25 cellular contexts compared by ENCODE assay signal in the genomic region with DNA sequence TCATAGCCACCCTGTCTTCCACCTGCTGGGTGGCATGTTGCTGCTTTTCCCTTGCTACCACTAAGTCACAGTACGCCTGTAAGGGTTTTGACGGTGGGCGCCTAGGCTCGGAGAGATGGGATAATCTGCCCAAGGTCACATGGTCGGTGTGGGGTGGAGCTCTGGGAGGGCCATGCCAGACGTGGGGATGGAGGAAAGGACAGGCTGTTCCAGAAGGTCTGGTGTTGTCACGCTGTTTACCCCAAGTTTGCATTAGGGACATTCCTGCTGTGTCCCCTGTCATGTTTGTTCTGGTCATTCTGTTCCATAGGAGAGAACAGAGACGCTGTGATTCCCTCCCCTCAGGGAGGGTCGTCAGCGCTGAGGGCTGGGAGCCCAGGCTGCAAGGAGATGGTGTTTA. TPM values are rescaled to one million over a fixed set of nuclear protein-coding genes. Genes with fewer than 3 reads are reported as not detected.
DNase-seq lines count a peak whose midpoint lies in the region; ATAC-seq, FAIRE-seq and TF ChIP-seq lines count a peak whose summit lies in the region.
"Had no signal": no experiment of that assay in that cellular context is flagged by ENCODE, and none has a peak within 500 bp of the region (broad histone marks: within the 10 kb centered on the region; RNA-seq: fewer than 3 reads in every experiment).

No MANE protein-coding gene starts in this region.

- H2BK20ac ChIP-seq in H1 (ENCODE audit: low read length) = no peak overlapping the region

- in situ Hi-C loops in gastrocnemius medialis (cut with MboI; ENCODE audit: low sequenced_read_pairs in 4 of 4) = loop anchor here in 1 of 4 donors (25.0 kb wide), 1 partner anchor 557 kb away; no protein-coding TSS in a partner anchor

- H3K14ac ChIP-seq in H1 (ENCODE audit: insufficient read length) = no peak overlapping the region

- no peak overlapping the region for H3K23ac ChIP-seq in H1 (ENCODE audit: insufficient read length)

- no peak overlapping the region for H2BK12ac ChIP-seq in H1 (ENCODE audit: low read depth, low read length)

- TF ChIP-seq CTCF in HEK293 (tag by site-specific recombination; IDR thresholded peaks at IDR 0.05) (no peak), H1 (IDR thresholded peaks at IDR 0.05; ENCODE audit: control extremely low read depth in 1 of 3, insufficient read depth in 1 of 3, low read depth in 1 of 3, low read length in 3 of 3) (no peak), lower lobe of right lung (IDR thresholded peaks at IDR 0.05) (no peak), gastrocnemius medialis (IDR thresholded peaks at IDR 0.05 in 4 of 5, conservative IDR thresholded peaks at IDR 0.05 in 1 of 5) (no peak)

- POLR2A ChIA-PET in HEK293 (lab: Yijun Ruan, JAX) (no interaction called here), H1 (lab: Charles Lee; ENCODE audit: partially characterized antibody) (no interaction called here)

- peaks cover 0 to 6% (median 0%) of the 10 kb centered on the region in 4 experiments; a peak in 3 of 7 replicates for H3K27me3 ChIP-seq in H1 (replicated peaks in 1 of 4; ENCODE audit: control insufficient read depth in 3 of 4, extremely low read depth in 1 of 4, insufficient read depth in 3 of 4, low read length in 3 of 4)
- no peaks in the 10 kb centered on the region for H3K27me3 ChIP-seq in lower lobe of right lung (ENCODE audit: low read depth)
- no peaks in the 10 kb centered on the region for H3K27me3 ChIP-seq in gastrocnemius medialis
- H3K27me3 ChIP-seq: body of pancreas, SJSA1, upper lobe of left lung had no signal

- H2BK5ac ChIP-seq in H1 (ENCODE audit: low read depth, low read length) = no peak overlapping the region

- H3K27ac ChIP-seq in HEK293 (ENCODE audit: extremely low read depth, low read depth, low read length) = no peak overlapping the region
- no peak overlapping the region for H3K27ac ChIP-seq in H1 (ENCODE audit: low read depth, low read length)
- H3K27ac ChIP-seq in lower lobe of right lung = no peak overlapping the region
- peak overlapping the region; percentile 98 to 100 (median 100) for H3K27ac ChIP-seq in gastrocnemius medialis
- H3K27ac ChIP-seq: SJSA1 had no signal

- no peaks in the 10 kb centered on the region for H4K20me1 ChIP-seq in H1 (replicated peaks in 1 of 2; ENCODE audit: control insufficient read depth in 1 of 2, insufficient read depth in 2 of 2, low read length in 2 of 2)

- no peak overlapping the region for H3K9ac ChIP-seq in H1 (replicated peaks in 1 of 4; ENCODE audit: extremely low read depth in 1 of 4, low read depth in 3 of 4, low read length in 3 of 4)

- no peak overlapping the region for H3K4me2 ChIP-seq in H1 (ENCODE audit: insufficient read depth in 1 of 2, low read depth in 2 of 2, low read length in 2 of 2)

- H4K5ac ChIP-seq in H1 (ENCODE audit: insufficient read length, low read depth, low read length) = no peak overlapping the region

- no peak for DNase-seq in H1 (ENCODE audit: low read depth in 1 of 2, low spot score in 2 of 2)
- DNase-seq in lower lobe of right lung = peak; percentile 32
- DNase-seq in gastrocnemius medialis = peak; percentile 88 to 90
- no peak for DNase-seq in NCI-H2227 treated with DMSO at 0.1 percent for 48 hours (lab: John Stamatoyannopoulos, UW)
- no peak for DNase-seq in head of caudate nucleus
- no peak for DNase-seq in retina
- DNase-seq: activated CD4-positive, alpha-beta T cell treated with anti-CD3 and anti-CD28 coated beads for 1 hour; effector CD8-positive, alpha-beta T cell; erythroblast; foreskin melanocyte; GF-D8; islet precursor cell; NCI-H2081 treated with DMSO at 0.1 percent for 48 hours; stimulated activated naive CD8-positive, alpha-beta T cell treated with anti-CD3 and anti-CD28 coated beads, Interleukin-15, amount 100 ng/mL, for 72 hours; T-cell; upper lobe of left lung had no signal

- no peaks in the 10 kb centered on the region for H3K79me1 ChIP-seq in H1 (ENCODE audit: low read depth, low read length)

- TF ChIP-seq EP300 in H1 (IDR thresholded peaks at IDR 0.05; ENCODE audit: borderline replicate concordance in 1 of 2, low read depth in 2 of 2, low read length in 2 of 2) = no peak

- intact Hi-C loops in lower lobe of right lung (cut with DNase I) = no loop called here
- intact Hi-C loops in gastrocnemius medialis (cut with DNase I; ENCODE audit: low total_unique reads) = loop anchor here (1.0 kb wide), 1 partner anchor 20 kb away; no protein-coding TSS in a partner anchor
- intact Hi-C loops in head of caudate nucleus (cut with DNase I) = no loop called here

- no peak for ATAC-seq in lower lobe of right lung
- ATAC-seq in gastrocnemius medialis = peak; percentile 28 to 45
- no peak for ATAC-seq in GM21717 (IDR thresholded peaks at IDR 0.05; ENCODE audit: unreplicated experiment)
- ATAC-seq: body of pancreas; stimulated activated naive CD8-positive, alpha-beta T cell treated with anti-CD3 and anti-CD28 coated beads, Interleukin-15, amount 100 ng/mL, for 72 hours; T-cell had no signal

- H3K4me3 ChIP-seq in HEK293 (ENCODE audit: low read depth, low read length) = no peak overlapping the region
- H3K4me3 ChIP-seq in H1 (ENCODE audit: extremely low read depth in 1 of 4, insufficient read depth in 2 of 4, low read depth in 3 of 4, low read length in 4 of 4) = no peak overlapping the region
- H3K4me3 ChIP-seq in lower lobe of right lung = no peak overlapping the region
- H3K4me3 ChIP-seq in gastrocnemius medialis = peak overlapping the region in 2 of 4 donors; percentile 14 to 23
- H3K4me3 ChIP-seq: body of pancreas, lung, SJSA1, upper lobe of left lung had no signal

- no peak overlapping the region for H3K4ac ChIP-seq in H1 (replicated peaks; ENCODE audit: insufficient read length, low read depth, low read length)

- H3K18ac ChIP-seq in H1 (ENCODE audit: extremely low read depth, low read length) = no peak overlapping the region

- H3K36me3 ChIP-seq in HEK293 (ENCODE audit: control insufficient read depth in 2 of 2, insufficient read depth in 1 of 2, low read length in 2 of 2) (no peaks in the 10 kb centered on the region), H1 (ENCODE audit: control insufficient read depth in 2 of 4, insufficient read depth in 4 of 4, low read length in 3 of 4) (no peaks in the 10 kb centered on the region), lower lobe of right lung (peaks cover 7% of the 10 kb centered on the region), gastrocnemius medialis (peaks cover 10 to 43% of the 10 kb centered on the region in 2 donors)

- H3K4me1 ChIP-seq in HEK293 (ENCODE audit: control insufficient read depth, insufficient read depth, low read length) (no peaks in the 10 kb centered on the region), H1 (replicated peaks in 1 of 4; ENCODE audit: control insufficient read depth in 3 of 4, insufficient read depth in 4 of 4, low read length in 3 of 4) (peaks cover 0 to 2% (median under 1%) of the 10 kb centered on the region in 4 experiments; a peak in 5 of 7 replicates), lower lobe of right lung (no peaks in the 10 kb centered on the region), gastrocnemius medialis (peaks cover 76 to 84% of the 10 kb centered on the region in 2 donors)
- H3K4me1 ChIP-seq: SJSA1 had no signal

- CTCF ChIA-PET in HEK293 (lab: Yijun Ruan, JAX) = interaction anchor here (1.2 to 4.2 kb wide), 3 partner anchors 13 to 49 kb away, joined by 3 to 27 read pairs (median 6); no protein-coding TSS in a partner anchor
- CTCF ChIA-PET in H1 (lab: Charles Lee; ENCODE audit: partially characterized antibody) = interaction anchor here (1.1 to 2.6 kb wide), 3 partner anchors 15 to 141 kb away, joined by 3 to 10 read pairs (median 3); no protein-coding TSS in a partner anchor

- H4K91ac ChIP-seq in H1 (replicated peaks; ENCODE audit: insufficient read length, low read length) = peak overlapping the region; percentile 23

- 87% methylated on average over 10 of the region's 10 CpGs; no CpG with 5 or more reads in 1 of the 2 experiments for WGBS in H1 (ENCODE audit: extremely low coverage in 1 of 2, insufficient coverage in 1 of 2, insufficient read length in 1 of 2, insufficient replicate concordance in 2 of 2, low coverage in 1 of 2, low lambda C conversion rate in 2 of 2, missing lambda C conversion rate in 1 of 2), 2 experiments

- no peaks in the 10 kb centered on the region for H3K9me3 ChIP-seq in HEK293 (ENCODE audit: control insufficient read depth, insufficient read depth, low read depth, low read length)
- no peaks in the 10 kb centered on the region; a peak in 1 of 4 replicates for H3K9me3 ChIP-seq in H1 (ENCODE audit: insufficient read depth in 2 of 2, low read depth in 1 of 2, low read length in 1 of 2)
- H3K9me3 ChIP-seq in lower lobe of right lung = no peaks in the 10 kb centered on the region
- H3K9me3 ChIP-seq in gastrocnemius medialis = no peaks in the 10 kb centered on the region
- H3K9me3 ChIP-seq: body of pancreas, SJSA1, upper lobe of left lung had no signal

- no peak for FAIRE-seq in H1 (lab: Jason Lieb, UNC)
- FAIRE-seq: GM18507, TTC549 had no signal

- no peak overlapping the region for H2AFZ ChIP-seq in H1 (ENCODE audit: low read length)

- TF ChIP-seq POLR2A in H1 (IDR thresholded peaks at IDR 0.05; ENCODE audit: control extremely low read depth in 1 of 2, low read depth in 2 of 2, low read length in 2 of 2) (no peak), gastrocnemius medialis (IDR thresholded peaks at IDR 0.05) (peak; percentile 8 to 47)

- no peak overlapping the region for H2AK5ac ChIP-seq in H1 (ENCODE audit: low read depth, low read length)

- no peak overlapping the region for H3K56ac ChIP-seq in H1 (replicated peaks; ENCODE audit: insufficient read length, low read depth, low read length)

- H2BK15ac ChIP-seq in H1 (ENCODE audit: low read length) = peak overlapping the region; percentile 75; the same call in 1 of the 2 replicates

- TF ChIP-seq RAD21 in H1 (IDR thresholded peaks at IDR 0.05 in 1 of 2, conservative IDR thresholded peaks at IDR 0.05 in 1 of 2; ENCODE audit: low read depth in 2 of 2, low read length in 2 of 2) = no peak

- H3K79me2 ChIP-seq in H1 (ENCODE audit: control insufficient read depth in 1 of 2, insufficient read depth in 2 of 2, low read length in 2 of 2) = no peaks in the 10 kb centered on the region

- no peak overlapping the region for H2BK120ac ChIP-seq in H1 (replicated peaks; ENCODE audit: low read depth, low read length)

- H3K23me2 ChIP-seq in H1 (ENCODE audit: low read depth, low read length) = no peaks in the 10 kb centered on the region

- no peak overlapping the region; the same call in 1 of the 2 replicates for H4K8ac ChIP-seq in H1 (ENCODE audit: extremely low read depth, insufficient read depth, low read length)

RNA-seq across cellular contexts. Expression of gene IP6K3, which starts 16.1 kb away (rescaled TPM):
- 0.22 and 0.23 TPM in 2 replicates for total RNA-seq in H1 (2021; fragmentation: NEBNext Ultra II Directional; extraction: Animal tissue kit (Norgen Biotek cat#: 25700))
- polyA plus RNA-seq in H1 (2011; rRNA removed) = 0.73 and 0.93 TPM in 2 replicates
- polyA plus RNA-seq in H1 (2011; cell fraction: cytosol; rRNA removed) = 0.72 TPM
- polyA plus RNA-seq in H1 (2011; cell fraction: nucleus; rRNA removed) = 0.80 TPM
- 0.25 to 0.81 TPM (median 0.46 TPM) in 4 replicates for polyA plus RNA-seq in H1 (2012, experiment 1 of 2)
- polyA plus RNA-seq in H1 (2012, experiment 2 of 2) = 0.26 TPM
- 0.14 TPM for polyA plus RNA-seq in H1 (2013, experiment 1 of 2)
- polyA plus RNA-seq in H1 (2013, experiment 2 of 2) = 0.13 TPM
- polyA minus RNA-seq in H1 (2011; rRNA and poly(A)+ RNA removed) = 0.66 and 0.69 TPM in 2 replicates
- polyA minus RNA-seq in H1 (2011; cell fraction: cytosol; rRNA and poly(A)+ RNA removed) = not detected
- polyA minus RNA-seq in H1 (2011; cell fraction: nucleus; rRNA and poly(A)+ RNA removed) = 1.00 TPM
- total RNA-seq in lower lobe of right lung (3.5 TPM), gastrocnemius medialis (100 to 1,000 TPM; 287 to 570 (median 348) TPM)
- total RNA-seq: body of pancreas, M059J, NCI-H460, T-cell had no signal

RNA-seq across cellular contexts. Expression of gene UQCC2, which starts 19.1 kb away (rescaled TPM):
- total RNA-seq in H1 (2021; fragmentation: NEBNext Ultra II Directional; extraction: Animal tissue kit (Norgen Biotek cat#: 25700)) = 104 and 107 TPM in 2 replicates
- polyA plus RNA-seq in H1 (2011; rRNA removed) = 44.1 and 52.1 TPM in 2 replicates
- 57.4 TPM for polyA plus RNA-seq in H1 (2011; cell fraction: cytosol; rRNA removed)
- 62.0 TPM for polyA plus RNA-seq in H1 (2011; cell fraction: nucleus; rRNA removed)
- 117 to 214 TPM (median 170 TPM) in 4 replicates for polyA plus RNA-seq in H1 (2012, experiment 1 of 2)
- 56.3 TPM for polyA plus RNA-seq in H1 (2012, experiment 2 of 2)
- polyA plus RNA-seq in H1 (2013, experiment 1 of 2) = 88.8 TPM
- polyA plus RNA-seq in H1 (2013, experiment 2 of 2) = 97.1 TPM
- polyA minus RNA-seq in H1 (2011; rRNA and poly(A)+ RNA removed) = 13.7 and 13.9 TPM in 2 replicates
- polyA minus RNA-seq in H1 (2011; cell fraction: cytosol; rRNA and poly(A)+ RNA removed) = 12.4 TPM
- polyA minus RNA-seq in H1 (2011; cell fraction: nucleus; rRNA and poly(A)+ RNA removed) = 21.4 TPM
- total RNA-seq in lower lobe of right lung (39.6 TPM), gastrocnemius medialis (100 to 1,000 TPM in 1 of 4 donors, 10 to 100 TPM in 3; 50.7 to 101 (median 63.5) TPM)

RNA-seq across cellular contexts. Expression of gene LEMD2, which starts 58.3 kb away (rescaled TPM):
- 54.1 and 57.3 TPM in 2 replicates for total RNA-seq in H1 (2021; fragmentation: NEBNext Ultra II Directional; extraction: Animal tissue kit (Norgen Biotek cat#: 25700))
- 32.7 and 54.9 TPM in 2 replicates for polyA plus RNA-seq in H1 (2011; rRNA removed)
- polyA plus RNA-seq in H1 (2011; cell fraction: cytosol; rRNA removed) = 58.9 TPM
- polyA plus RNA-seq in H1 (2011; cell fraction: nucleus; rRNA removed) = 127 TPM
- polyA plus RNA-seq in H1 (2012, experiment 1 of 2) = 58.7 to 71.6 TPM (median 62.9 TPM) in 4 replicates
- polyA plus RNA-seq in H1 (2012, experiment 2 of 2) = 48.3 TPM
- 44.0 TPM for polyA plus RNA-seq in H1 (2013, experiment 1 of 2)
- polyA plus RNA-seq in H1 (2013, experiment 2 of 2) = 48.2 TPM
- polyA minus RNA-seq in H1 (2011; rRNA and poly(A)+ RNA removed) = 47.6 and 60.5 TPM in 2 replicates
- polyA minus RNA-seq in H1 (2011; cell fraction: cytosol; rRNA and poly(A)+ RNA removed) = 36.8 TPM
- 82.4 TPM for polyA minus RNA-seq in H1 (2011; cell fraction: nucleus; rRNA and poly(A)+ RNA removed)
- total RNA-seq in lower lobe of right lung (53.6 TPM), gastrocnemius medialis (10 to 100 TPM; 34.1 to 39.1 (median 38.1) TPM)

Comparison
In these comparisons a context has a peak if more than half of its experiments do, and no peak if none do; other contexts are left out.
1. H3K27ac ChIP-seq: peak in gastrocnemius medialis (4 of 4); none in HEK293 (single experiment), H1 (single experiment) and lower lobe of right lung (single experiment).
2. DNase-seq: peak in lower lobe of right lung (single experiment) and gastrocnemius medialis (2 of 2); none in H1 (0 of 2), NCI-H2227 treated with DMSO at 0.1 percent for 48 hours (single experiment), head of caudate nucleus (0 of 42) and retina (single experiment).
3. POLR2A ChIP-seq: peak in gastrocnemius medialis (2 of 2); none in H1 (0 of 2).
4. ATAC-seq: peak in gastrocnemius medialis (2 of 2); none in lower lobe of right lung (0 of 2) and GM21717 (single experiment).
5. RNA of gene IP6K3, which starts 16.1 kb away (total RNA-seq): 287 to 570 TPM in gastrocnemius medialis; 3.5 TPM in lower lobe of right lung (single experiment) and 0.22 to 0.23 TPM in H1; every median in the first group is over 10 times any median in the second.